In genomic region chr10:111354859-111355258, GRCh38 we compare ENCODE assay signal across 9 cellular contexts.
"Had no signal": no experiment of that assay in that cellular context is flagged by ENCODE, and none has a peak within 500 bp of the region (broad histone marks: within the 10 kb centered on the region; RNA-seq: fewer than 3 reads in every experiment).

No MANE protein-coding gene starts in this region.

- H3K9me3 ChIP-seq: HAP-1 had no signal

- H3K36me3 ChIP-seq: HAP-1 had no signal

- DNase-seq: GM23248, GOT3, H7, H9, HCEC 1CT, HFFc6 had no signal

- H3K27ac Mint-ChIP-seq: GM23338, H9, HFFc6 had no signal

- H3K4me2 ChIP-seq: GM23338 had no signal

- H3K9me3 Mint-ChIP-seq: GM23338, H9 had no signal

- H3K4me1 Mint-ChIP-seq: GM23338 had no signal

- H3K9ac ChIP-seq: GM23248 had no signal

- H3K4me1 ChIP-seq: HAP-1 had no signal

- H2AFZ ChIP-seq: GM23248, GM23338 had no signal

- H3K4me3 Mint-ChIP-seq: GM23338, H9, HFFc6 had no signal

- ATAC-seq: GM23338, HCT116 had no signal

- H3K27ac ChIP-seq: GM23248 had no signal

- H3K4me3 ChIP-seq: GM23248, GM23338, HAP-1 had no signal
